17 cellular contexts compared by ENCODE assay signal in genomic region chr10:118926441-118926840, GRCh38.
DNase-seq lines count a peak whose midpoint lies in the region; ATAC-seq and TF ChIP-seq lines count a peak whose summit lies in the region.
"Had no signal": no experiment of that assay in that cellular context is flagged by ENCODE, and none has a peak within 500 bp of the region (broad histone marks: within the 10 kb centered on the region; RNA-seq: fewer than 3 reads in every experiment).

No MANE protein-coding gene starts in this region.

- CTCF ChIA-PET in activated CD8-positive, alpha-beta memory T cell treated with anti-CD3 and anti-CD28 coated beads, Interleukin-2, amount 10 ng/mL, durations not matched to agents 7 days and 5 days (lab: Charles Lee), result no interaction called here

- DNase-seq in activated CD8-positive, alpha-beta memory T cell treated with anti-CD3 and anti-CD28 coated beads, Interleukin-2, amount 10 ng/mL, durations not matched to agents 7 days and 5 days, result peak; percentile 7
- DNase-seq in activated CD8-positive, alpha-beta memory T cell treated with anti-CD3 and anti-CD28 coated beads for 24 hours, result no peak
- peak; percentile 8 for DNase-seq in islet precursor cell
- DNase-seq in osteocyte (ENCODE audit: extremely low spot score, unreplicated experiment), result peak; percentile 59
- DNase-seq in type B pancreatic cell (ENCODE audit: extremely low spot score, unreplicated experiment), result peak; percentile 15
- no peak for DNase-seq in stimulated activated CD4-positive, alpha-beta T cell treated with anti-CD3 and anti-CD28 coated beads, Interleukin-12 subunit alpha, Interleukin-12 subunit beta, amount 100 ng/mL, for 4 hours
- DNase-seq: Caco-2; CD4-positive, CD25-positive, alpha-beta regulatory T cell; CD8-positive, alpha-beta T cell; DMS153; DND-41; GM23248; H7; HCEC 1CT had no signal

- TF ChIP-seq CTCF in osteocyte (IDR thresholded peaks at IDR 0.05) (no peak), type B pancreatic cell (conservative IDR thresholded peaks at IDR 0.05) (no peak)

- H3K9me3 Mint-ChIP-seq in activated CD8-positive, alpha-beta memory T cell treated with anti-CD3 and anti-CD28 coated beads, Interleukin-2, amount 10 ng/mL, durations not matched to agents 7 days and 5 days (ENCODE audit: low read depth), result peaks cover 3% of the 10 kb centered on the region
- H3K9me3 Mint-ChIP-seq in osteocyte (ENCODE audit: unreplicated experiment) (peaks cover 13% of the 10 kb centered on the region), type B pancreatic cell (no peaks in the 10 kb centered on the region)

- H3K36me3 Mint-ChIP-seq in activated CD8-positive, alpha-beta memory T cell treated with anti-CD3 and anti-CD28 coated beads, Interleukin-2, amount 10 ng/mL, durations not matched to agents 7 days and 5 days, result no peaks in the 10 kb centered on the region
- H3K36me3 Mint-ChIP-seq in osteocyte (ENCODE audit: unreplicated experiment) (peaks cover 3% of the 10 kb centered on the region), type B pancreatic cell (no peaks in the 10 kb centered on the region)
- H3K36me3 Mint-ChIP-seq: CD4-positive, CD25-positive, alpha-beta regulatory T cell; CD8-positive, alpha-beta T cell had no signal

- no peak overlapping the region for H3K4me3 Mint-ChIP-seq in activated CD8-positive, alpha-beta memory T cell treated with anti-CD3 and anti-CD28 coated beads, Interleukin-2, amount 10 ng/mL, durations not matched to agents 7 days and 5 days
- H3K4me3 Mint-ChIP-seq in osteocyte (ENCODE audit: unreplicated experiment), result no peak overlapping the region
- no peak overlapping the region for H3K4me3 Mint-ChIP-seq in type B pancreatic cell
- H3K4me3 Mint-ChIP-seq: B cell; CD4-positive, CD25-positive, alpha-beta regulatory T cell; CD8-positive, alpha-beta T cell had no signal

- H3K27ac Mint-ChIP-seq in activated CD8-positive, alpha-beta memory T cell treated with anti-CD3 and anti-CD28 coated beads, Interleukin-2, amount 10 ng/mL, durations not matched to agents 7 days and 5 days, result no peak overlapping the region
- H3K27ac Mint-ChIP-seq in osteocyte (ENCODE audit: unreplicated experiment) (no peak overlapping the region), type B pancreatic cell (no peak overlapping the region)
- H3K27ac Mint-ChIP-seq: B cell; CD4-positive, CD25-positive, alpha-beta regulatory T cell; CD8-positive, alpha-beta T cell had no signal

- ATAC-seq in activated CD8-positive, alpha-beta memory T cell treated with anti-CD3 and anti-CD28 coated beads, Interleukin-2, amount 10 ng/mL, durations not matched to agents 7 days and 5 days, result no peak
- ATAC-seq in HG02885 (IDR thresholded peaks at IDR 0.05; ENCODE audit: poor library complexity, unreplicated experiment) (no peak), HG03159 (IDR thresholded peaks at IDR 0.05; ENCODE audit: unreplicated experiment) (no peak)
- ATAC-seq: CD8-positive, alpha-beta T cell had no signal

- peaks cover 25% of the 10 kb centered on the region for H3K27me3 Mint-ChIP-seq in activated CD8-positive, alpha-beta memory T cell treated with anti-CD3 and anti-CD28 coated beads, Interleukin-2, amount 10 ng/mL, durations not matched to agents 7 days and 5 days
- H3K27me3 Mint-ChIP-seq in osteocyte (ENCODE audit: unreplicated experiment) (peaks cover 4% of the 10 kb centered on the region), type B pancreatic cell (peaks cover 4% of the 10 kb centered on the region)

- H3K4me1 Mint-ChIP-seq in activated CD8-positive, alpha-beta memory T cell treated with anti-CD3 and anti-CD28 coated beads, Interleukin-2, amount 10 ng/mL, durations not matched to agents 7 days and 5 days, result peaks cover 3% of the 10 kb centered on the region
- no peaks in the 10 kb centered on the region for H3K4me1 Mint-ChIP-seq in osteocyte (ENCODE audit: unreplicated experiment)
- no peaks in the 10 kb centered on the region for H3K4me1 Mint-ChIP-seq in type B pancreatic cell (ENCODE audit: unreplicated experiment)
- H3K4me1 Mint-ChIP-seq: B cell; CD4-positive, CD25-positive, alpha-beta regulatory T cell had no signal

Comparison
In these comparisons a context has a peak if more than half of its experiments do, and no peak if none do; other contexts are left out.
1. DNase-seq: peak in activated CD8-positive, alpha-beta memory T cell treated with anti-CD3 and anti-CD28 coated beads, Interleukin-2, amount 10 ng/mL, durations not matched to agents 7 days and 5 days (single experiment), islet precursor cell (single experiment), osteocyte (single experiment) and type B pancreatic cell (single experiment); none in activated CD8-positive, alpha-beta memory T cell treated with anti-CD3 and anti-CD28 coated beads for 24 hours (single experiment) and stimulated activated CD4-positive, alpha-beta T cell treated with anti-CD3 and anti-CD28 coated beads, Interleukin-12 subunit alpha, Interleukin-12 subunit beta, amount 100 ng/mL, for 4 hours (single experiment).